In the genomic region with DNA sequence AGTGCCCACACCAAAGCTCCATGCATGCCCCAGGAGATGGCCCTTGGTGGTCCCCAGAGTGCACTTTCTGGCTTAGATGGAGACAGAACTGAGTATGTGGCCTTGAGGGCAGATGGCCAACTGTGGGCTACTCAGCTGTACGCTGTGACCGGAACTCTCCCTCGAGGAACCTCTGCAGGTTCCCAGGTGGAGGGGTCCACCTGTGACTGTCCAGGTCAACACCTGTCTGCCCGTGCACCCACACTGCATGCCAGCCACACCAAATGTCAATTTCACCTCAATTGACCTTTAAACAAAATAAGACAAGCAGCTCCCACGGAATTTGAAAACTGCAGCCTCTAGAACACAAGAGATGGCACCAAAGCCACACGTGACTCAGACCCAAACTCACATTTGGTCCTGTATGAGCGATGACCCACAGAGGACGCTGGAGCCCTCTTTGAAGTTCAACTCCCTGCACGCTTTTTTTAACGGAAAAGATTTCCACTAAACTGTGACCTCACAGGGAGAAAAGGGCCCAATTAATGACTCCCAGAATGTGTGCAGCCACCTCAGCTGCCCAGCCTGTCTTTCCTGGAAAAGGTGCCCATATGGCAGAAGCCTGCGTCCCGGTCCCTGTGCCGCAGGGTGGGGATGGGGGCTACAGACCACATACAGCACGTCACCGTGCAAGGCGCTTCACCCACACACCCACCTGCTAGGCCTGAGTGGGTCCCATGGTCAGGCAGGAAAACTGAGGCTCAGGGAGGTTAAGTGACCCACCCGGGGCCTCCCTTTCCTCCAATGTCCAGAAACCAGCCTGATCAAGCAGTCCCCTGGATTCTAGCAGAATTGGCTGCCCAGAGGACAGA, we compare ENCODE assay signal across 9 cellular contexts. TPM values are rescaled to one million over a fixed set of nuclear protein-coding genes. Genes with fewer than 3 reads are reported as not detected.
DNase-seq lines count a peak whose midpoint lies in the region; ATAC-seq and TF ChIP-seq lines count a peak whose summit lies in the region.
"Had no signal": no experiment of that assay in that cellular context is flagged by ENCODE, and none has a peak within 500 bp of the region (broad histone marks: within the 10 kb centered on the region; RNA-seq: fewer than 3 reads in every experiment).

No MANE protein-coding gene starts in this region.

- no peaks in the 10 kb centered on the region for H3K27me3 ChIP-seq in CD8-positive, alpha-beta memory T cell (ENCODE audit: insufficient read depth, low read length, poor library complexity, severe bottlenecking)
- no peaks in the 10 kb centered on the region for H3K27me3 ChIP-seq in SJSA1 (replicated peaks)
- H3K27me3 ChIP-seq in mononuclear cell (ENCODE audit: insufficient read depth, low read length): no peaks in the 10 kb centered on the region

- peaks cover 0 to 27% (median 5%) of the 10 kb centered on the region in 3 donors for H3K36me3 Mint-ChIP-seq in CD8-positive, alpha-beta memory T cell

- no peak for ATAC-seq in GM18868 (IDR thresholded peaks at IDR 0.05; ENCODE audit: unreplicated experiment)

- peak; percentile 3 for TF ChIP-seq CTCF in GM20000 (IDR thresholded peaks at IDR 0.05; ENCODE audit: extremely low read depth, missing control alignments)

- peak overlapping the region in 1 of 7 donors; percentile 41 for H3K4me3 Mint-ChIP-seq in CD8-positive, alpha-beta memory T cell

- CTCF ChIA-PET in CD8-positive, alpha-beta memory T cell (lab: Charles Lee): interaction anchor here (0.6 to 15.2 kb wide), 9 partner anchors 10 to 229 kb away, joined by 3 to 403 read pairs (median 6); partner anchors contain the start of genes HSH2D and KLF2

- H3K27ac ChIP-seq in CD8-positive, alpha-beta memory T cell (ENCODE audit: low read depth, low read length): peak overlapping the region; percentile 84
- peak overlapping the region; percentile 89 for H3K27ac ChIP-seq in SJSA1

- H3K27me3 Mint-ChIP-seq in CD8-positive, alpha-beta memory T cell: peaks cover 0 to 4% of the 10 kb centered on the region in 2 donors

- H3K9me3 Mint-ChIP-seq in CD8-positive, alpha-beta memory T cell: peaks cover 0 to 1% (median 0%) of the 10 kb centered on the region in 5 donors

- H3K9me3 ChIP-seq in CD8-positive, alpha-beta memory T cell (ENCODE audit: low read length): no peaks in the 10 kb centered on the region
- H3K9me3 ChIP-seq in SJSA1 (replicated peaks) (no peaks in the 10 kb centered on the region), mononuclear cell (ENCODE audit: low read depth, low read length) (no peaks in the 10 kb centered on the region)

- H3K4me3 ChIP-seq in CD8-positive, alpha-beta memory T cell (ENCODE audit: low read length): peak overlapping the region; percentile 46
- no peak overlapping the region for H3K4me3 ChIP-seq in SJSA1
- peak overlapping the region; percentile 5 for H3K4me3 ChIP-seq in mononuclear cell (ENCODE audit: low read length)

- H3K36me3 ChIP-seq in CD8-positive, alpha-beta memory T cell (ENCODE audit: insufficient read depth, low read length): peaks cover 5% of the 10 kb centered on the region
- peaks cover 24% of the 10 kb centered on the region for H3K36me3 ChIP-seq in SJSA1

- no peak for DNase-seq in CD8-positive, alpha-beta memory T cell
- DNase-seq in GM20000 (ENCODE audit: low spot score) (no peak), SJSA1 (ENCODE audit: low read depth in 1 of 2, low spot score in 2 of 2) (peak; percentile 72 to 74), HCEC 1CT (no peak), midbrain (lab: John Stamatoyannopoulos, UW) (no peak)
- DNase-seq in stimulated activated CD4-positive, alpha-beta T cell treated with anti-CD3 and anti-CD28 coated beads, Interleukin-12 subunit alpha, Interleukin-12 subunit beta, amount 100 ng/mL, for 4 hours: no peak
- DNase-seq: NCI-H1092 had no signal

- peaks cover 4 to 37% (median 33%) of the 10 kb centered on the region in 3 donors for H3K4me1 Mint-ChIP-seq in CD8-positive, alpha-beta memory T cell

- POLR2A ChIA-PET in CD8-positive, alpha-beta memory T cell (lab: Charles Lee): interaction anchor here (0.6 to 20.9 kb wide), 15 partner anchors 9 to 187 kb away, joined by 3 to 1176 read pairs (median 5); partner anchors contain the start of genes FAM32A and KLF2

- H3K4me1 ChIP-seq in CD8-positive, alpha-beta memory T cell (ENCODE audit: insufficient read depth, low read length): peaks cover 97% of the 10 kb centered on the region
- H3K4me1 ChIP-seq in SJSA1 (replicated peaks) (peaks cover 66% of the 10 kb centered on the region), mononuclear cell (ENCODE audit: insufficient read depth, low read length) (peaks cover 98% of the 10 kb centered on the region)

- no peak overlapping the region for H3K27ac Mint-ChIP-seq in CD8-positive, alpha-beta memory T cell

RNA-seq across cellular contexts. Expression of gene KLF2, which starts 47.7 kb away (rescaled TPM):
- total RNA-seq in CD8-positive, alpha-beta memory T cell: 10 to 100 TPM; 33.7 to 37.5 TPM
- polyA plus RNA-seq in CD8-positive, alpha-beta memory T cell: 219 TPM
- 12.6 and 15.2 TPM in 2 replicates for total RNA-seq in SJSA1 (2014; rRNA removed; shearing (Covaris generic))
- total RNA-seq in mononuclear cell: 184 TPM

Comparison
In these comparisons a context has a peak if more than half of its experiments do, and no peak if none do; other contexts are left out.
1. DNase-seq: peak in SJSA1 (2 of 2); none in CD8-positive, alpha-beta memory T cell (0 of 5), GM20000 (single experiment), HCEC 1CT (single experiment), stimulated activated CD4-positive, alpha-beta T cell treated with anti-CD3 and anti-CD28 coated beads, Interleukin-12 subunit alpha, Interleukin-12 subunit beta, amount 100 ng/mL, for 4 hours (single experiment) and midbrain (single experiment).